26 cellular contexts compared by ENCODE assay signal in the genomic region with DNA sequence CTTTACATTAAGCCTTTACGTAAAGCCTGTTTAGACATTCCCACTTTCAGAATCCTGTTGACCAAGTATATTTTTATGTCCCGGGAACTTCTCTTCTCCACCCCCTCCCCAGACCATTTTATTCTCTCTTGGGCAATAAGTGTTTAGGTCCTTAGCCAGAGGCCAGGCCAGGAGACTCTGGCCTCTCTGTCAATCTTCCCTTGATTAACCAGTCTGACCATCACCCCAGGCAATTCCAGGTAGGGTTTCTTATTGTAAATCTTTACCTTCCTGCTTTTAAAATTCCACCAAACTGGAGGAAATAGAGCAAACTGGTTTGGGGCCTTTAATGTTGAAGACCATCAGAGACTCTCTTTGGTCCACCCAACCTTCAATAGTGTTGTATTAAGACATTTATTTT. TPM values are rescaled to one million over a fixed set of nuclear protein-coding genes. Genes with fewer than 3 reads are reported as not detected.
"Had no signal": no experiment of that assay in that cellular context is flagged by ENCODE, and none has a peak within 500 bp of the region (broad histone marks: within the 10 kb centered on the region; RNA-seq: fewer than 3 reads in every experiment).

No MANE protein-coding gene starts in this region.

- H3K4me1 ChIP-seq: gastrocnemius medialis, left lung, lower lobe of right lung had no signal

- H3K36me3 ChIP-seq: esophagus squamous epithelium, gastrocnemius medialis, heart right ventricle, left lung, lower lobe of right lung had no signal

- H3K27me3 ChIP-seq: dorsolateral prefrontal cortex, esophagus squamous epithelium, gastrocnemius medialis, left lung had no signal

- H3K4me3 ChIP-seq: coronary artery, dorsolateral prefrontal cortex, esophagus squamous epithelium, gastrocnemius medialis, heart right ventricle, left lung, lower lobe of right lung had no signal

- ATAC-seq: esophagus mucosa; gastrocnemius medialis; heart right ventricle; left cardiac atrium; left lung; left ventricle myocardium superior; lower lobe of right lung; naive thymus-derived CD4-positive, alpha-beta T cell had no signal

- H3K4me3 Mint-ChIP-seq: immature natural killer cell; naive thymus-derived CD4-positive, alpha-beta T cell had no signal

- H3K27ac ChIP-seq: coronary artery, dorsolateral prefrontal cortex, epithelial cell of prostate, esophagus squamous epithelium, gastrocnemius medialis, heart right ventricle, left lung, lower lobe of right lung had no signal

- DNase-seq: dermis blood vessel endothelial cell; dorsolateral prefrontal cortex; effector CD4-positive, alpha-beta T cell; effector memory CD4-positive, alpha-beta T cell; erythroblast; esophagus squamous epithelium; foreskin fibroblast; foreskin melanocyte; gastrocnemius medialis; glutamatergic neuron; head of caudate nucleus; heart right ventricle; hypothalamus; immature natural killer cell; left cardiac atrium; left lung; left ventricle myocardium superior; lower lobe of right lung; mesenchymal stem cell; midbrain; naive thymus-derived CD4-positive, alpha-beta T cell had no signal

- H3K27ac Mint-ChIP-seq: naive thymus-derived CD4-positive, alpha-beta T cell had no signal

- H3K4me1 Mint-ChIP-seq: immature natural killer cell had no signal

RNA-seq across cellular contexts. Expression of a gene that starts 49.2 kb away (rescaled TPM):
- total RNA-seq: glomerular endothelial cell, kidney epithelial cell had no signal
